ENCODE assay signal across 1 cellular context in genomic region chr14:105124837-105125222, GRCh38.
TF ChIP-seq lines count a peak whose summit lies in the region.

No MANE protein-coding gene starts in this region.

TF ChIP-seq in IMR-90, 13 proteins besides CTCF, POLR2A, EP300 and RAD21 (continued from another document):
- TF ChIP-seq USF2 (IDR thresholded peaks at IDR 0.05; ENCODE audit: low read depth, low read length): no peak
- TF ChIP-seq MAFK (IDR thresholded peaks at IDR 0.05; ENCODE audit: low read depth, low read length): no peak
